ENCODE assay signal across 1 cellular context in the genomic region with DNA sequence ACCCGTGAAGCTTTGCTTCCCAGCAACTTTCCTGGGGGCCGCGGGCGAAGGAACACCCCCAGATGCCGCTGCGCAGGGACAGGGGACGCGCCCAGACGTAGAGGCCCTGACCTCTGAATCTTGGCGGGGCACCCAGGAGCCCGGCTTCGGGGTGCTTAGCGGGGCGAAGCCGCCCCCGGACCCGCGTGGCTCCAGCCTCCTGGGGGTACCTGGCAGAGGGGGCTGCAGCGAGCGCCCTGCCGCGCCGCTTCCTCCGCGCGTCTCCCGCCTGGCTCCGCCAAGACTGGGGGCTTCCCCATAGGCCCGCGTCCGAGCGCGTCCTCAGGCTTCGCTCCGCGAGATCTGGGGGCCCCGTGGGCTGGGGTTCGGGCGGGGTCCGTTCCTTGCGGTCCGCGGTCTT.
TF ChIP-seq lines count a peak whose summit lies in the region.

No MANE protein-coding gene starts in this region.

TF ChIP-seq in IMR-90, 13 proteins besides CTCF, POLR2A, EP300 and RAD21 (continued from another document):
- TF ChIP-seq ELK1 (IDR thresholded peaks at IDR 0.05; ENCODE audit: borderline replicate concordance, low read depth, low read length): no peak
- no peak for TF ChIP-seq BHLHE40 (IDR thresholded peaks at IDR 0.05; ENCODE audit: low read depth, low read length)
- no peak for TF ChIP-seq FOS (IDR thresholded peaks at IDR 0.05; ENCODE audit: low read depth, low read length)
- no peak for TF ChIP-seq RFX5 (IDR thresholded peaks at IDR 0.05; ENCODE audit: low read depth, low read length)
- TF ChIP-seq MAFK (IDR thresholded peaks at IDR 0.05; ENCODE audit: low read depth, low read length): no peak
- TF ChIP-seq NFE2L2 (IDR thresholded peaks at IDR 0.05; ENCODE audit: low read depth, low read length): no peak
- TF ChIP-seq MAZ (IDR thresholded peaks at IDR 0.05; ENCODE audit: borderline replicate concordance, low read depth, low read length): no peak
- TF ChIP-seq, protein P1, sequence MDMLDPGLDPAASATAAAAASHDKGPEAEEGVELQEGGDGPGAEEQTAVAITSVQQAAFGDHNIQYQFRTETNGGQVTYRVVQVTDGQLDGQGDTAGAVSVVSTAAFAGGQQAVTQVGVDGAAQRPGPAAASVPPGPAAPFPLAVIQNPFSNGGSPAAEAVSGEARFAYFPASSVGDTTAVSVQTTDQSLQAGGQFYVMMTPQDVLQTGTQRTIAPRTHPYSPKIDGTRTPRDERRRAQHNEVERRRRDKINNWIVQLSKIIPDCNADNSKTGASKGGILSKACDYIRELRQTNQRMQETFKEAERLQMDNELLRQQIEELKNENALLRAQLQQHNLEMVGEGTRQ (IDR thresholded peaks at IDR 0.05; ENCODE audit: low read depth, low read length): no peak
- no peak for TF ChIP-seq MXI1 (IDR thresholded peaks at IDR 0.05; ENCODE audit: borderline replicate concordance, low read depth, low read length)
- no peak for TF ChIP-seq SMC3 (IDR thresholded peaks at IDR 0.05; ENCODE audit: low read depth, low read length)
- no peak for TF ChIP-seq RCOR1 (IDR thresholded peaks at IDR 0.05; ENCODE audit: insufficient replicate concordance, low read length)
- TF ChIP-seq CHD1 (IDR thresholded peaks at IDR 0.05; ENCODE audit: low read depth, low read length): no peak
